ENCODE assay signal across 8 cellular contexts in genomic region chr7:100585511-100586265, GRCh38. TPM values are rescaled to one million over a fixed set of nuclear protein-coding genes. Genes with fewer than 3 reads are reported as not detected.
DNase-seq lines count a peak whose midpoint lies in the region; ATAC-seq and TF ChIP-seq lines count a peak whose summit lies in the region.

TSS of gene LRCH4 (minus strand) at chr7:100586129. CDS start at chr7:100586100, 29 bp downstream.

- TF ChIP-seq CTCF in OCI-LY1 (IDR thresholded peaks at IDR 0.05; ENCODE audit: low read length) (no peak), foreskin keratinocyte (conservative IDR thresholded peaks at IDR 0.05) (no peak), osteoblast (IDR thresholded peaks at IDR 0.05; ENCODE audit: extremely low read depth, low read depth, low read length) (no peak)

- H3K9me3 ChIP-seq in OCI-LY1 (ENCODE audit: low read length) (no peaks in the 10 kb centered on the region), osteoblast (ENCODE audit: low read depth, low read length) (no peaks in the 10 kb centered on the region)

- ATAC-seq in HG03066 (IDR thresholded peaks at IDR 0.05; ENCODE audit: low read depth, unreplicated experiment) = peak; percentile 27
- ATAC-seq in foreskin keratinocyte = peak; percentile 35

- peaks cover 25% of the 10 kb centered on the region for H3K36me3 ChIP-seq in OCI-LY1 (ENCODE audit: insufficient read depth, low read length)
- peaks cover 20% of the 10 kb centered on the region for H3K36me3 ChIP-seq in osteoblast (ENCODE audit: insufficient read depth, low read length)

- H3K4me2 ChIP-seq in OCI-LY1 (ENCODE audit: low read length) (peak within 1 kb of the TSS; percentile 84), osteoblast (ENCODE audit: insufficient read depth, low read length) (peak within 1 kb of the TSS; percentile 100)

- H3K4me3 ChIP-seq in OCI-LY1 (ENCODE audit: low read depth, low read length, poor library complexity, severe bottlenecking) (peak within 1 kb of the TSS; percentile 75), osteoblast (ENCODE audit: insufficient read depth, low read length) (peak within 1 kb of the TSS; percentile 91)

- peak; percentile 53 for DNase-seq in NK-92 treated with Interleukin-12 subunit alpha and Interleukin-12 subunit beta, amount 100 ng/mL, for 24 hours (lab: John Stamatoyannopoulos, UW)
- no peak for DNase-seq in NK-92 (lab: John Stamatoyannopoulos, UW; ENCODE audit: unreplicated experiment)
- peak; percentile 50 for DNase-seq in activated T-helper 9 cell treated with anti-CD3 and anti-CD28 coated beads, Interleukin-2, amount 50 U/mL, for 16 hours (ENCODE audit: low read depth)
- peak; percentile 47 to 76 for DNase-seq in foreskin keratinocyte
- peak; percentile 100 for DNase-seq in osteoblast (ENCODE audit: insufficient read length, low spot score, missing footprints)
- DNase-seq in SIG-M5 (lab: John Stamatoyannopoulos, UW) = no peak

- peak within 1 kb of the TSS; percentile 92 for H3K27ac ChIP-seq in OCI-LY1 (ENCODE audit: low read depth, low read length, poor library complexity, severe bottlenecking)
- peak within 1 kb of the TSS; percentile 70 for H3K27ac ChIP-seq in foreskin keratinocyte
- H3K27ac ChIP-seq in osteoblast (ENCODE audit: low read depth, low read length) = peak within 1 kb of the TSS; percentile 77

- H3K9ac ChIP-seq in OCI-LY1 (ENCODE audit: low read length) = peak within 1 kb of the TSS; percentile 86

- H3K79me2 ChIP-seq in OCI-LY1 (ENCODE audit: insufficient read depth, low read length) (no peaks in the 10 kb centered on the region), osteoblast (ENCODE audit: insufficient read depth, low read length) (peaks cover 44% of the 10 kb centered on the region)

- H4K20me1 ChIP-seq in OCI-LY1 (ENCODE audit: insufficient read depth, low read length) = no peaks in the 10 kb centered on the region
- peaks cover 35% of the 10 kb centered on the region for H4K20me1 ChIP-seq in osteoblast (ENCODE audit: insufficient read depth, low read length)

- H3K9me2 ChIP-seq in OCI-LY1 (ENCODE audit: low read depth, low read length) = no peaks in the 10 kb centered on the region

- H3K4me1 ChIP-seq in OCI-LY1 (ENCODE audit: insufficient read depth, low read length, severe bottlenecking) (peaks cover 32% of the 10 kb centered on the region), foreskin keratinocyte (peaks cover 4% of the 10 kb centered on the region), osteoblast (ENCODE audit: insufficient read depth, low read length) (peaks cover 31% of the 10 kb centered on the region)

- H3F3A ChIP-seq in OCI-LY1 (ENCODE audit: insufficient read depth, low read length) = no peaks in the 10 kb centered on the region

- H3K27me3 ChIP-seq in OCI-LY1 (ENCODE audit: insufficient read depth, low read length) (no peaks in the 10 kb centered on the region), foreskin keratinocyte (peaks cover 7% of the 10 kb centered on the region), osteoblast (ENCODE audit: insufficient read depth, low read length) (no peaks in the 10 kb centered on the region)

- no peak within 1 kb of the TSS for H2AFZ ChIP-seq in OCI-LY1 (ENCODE audit: low read length)
- H2AFZ ChIP-seq in osteoblast (ENCODE audit: low read length) = peak within 1 kb of the TSS; percentile 97

RNA-seq across cellular contexts. Expression of gene LRCH4, which starts in this region (rescaled TPM):
- 12.2 and 15.1 TPM in 2 replicates for total RNA-seq in foreskin keratinocyte
- 16.1 and 19.1 TPM in 2 replicates for polyA plus RNA-seq in foreskin keratinocyte
- 14.5 and 18.0 TPM in 2 replicates for total RNA-seq in osteoblast

Comparison
In these comparisons a context has a peak if more than half of its experiments do, and no peak if none do; other contexts are left out.
1. DNase-seq: peak in NK-92 treated with Interleukin-12 subunit alpha and Interleukin-12 subunit beta, amount 100 ng/mL, for 24 hours (single experiment), activated T-helper 9 cell treated with anti-CD3 and anti-CD28 coated beads, Interleukin-2, amount 50 U/mL, for 16 hours (single experiment), foreskin keratinocyte (2 of 2) and osteoblast (single experiment); none in NK-92 (single experiment) and SIG-M5 (single experiment).
2. Peak in every context shown above with its lines, with median percentiles within 50 percentile points of each other: H3K27ac ChIP-seq.